ENCODE assay signal across 13 cellular contexts in genomic region chr19:50838239-50838638, GRCh38. TPM values are rescaled to one million over a fixed set of nuclear protein-coding genes. Genes with fewer than 3 reads are reported as not detected.
A peak's percentile ranks its signal among the peaks of the same experiment; 100 is the strongest.
DNase-seq lines count a peak whose midpoint lies in the region; ATAC-seq and TF ChIP-seq lines count a peak whose summit lies in the region.
"Had no signal": no experiment of that assay in that cellular context is flagged by ENCODE, and none has a peak within 500 bp of the region (broad histone marks: within the 10 kb centered on the region; RNA-seq: fewer than 3 reads in every experiment).

No MANE protein-coding gene starts in this region.

- H3K4me1 ChIP-seq in lower lobe of right lung, result peaks cover 11% of the 10 kb centered on the region
- H3K4me1 ChIP-seq: pancreas had no signal

- peaks cover 5% of the 10 kb centered on the region for H3K9me3 ChIP-seq in lower lobe of right lung
- H3K9me3 ChIP-seq: pancreas had no signal

- no peak for ATAC-seq in stimulated activated memory B cell treated with anti-CD40 and anti-IgM and Interleukin-4, amounts not matched to agents 10 μg/mL and 1 μg/mL and 100 μg/mL, for 72 hours
- ATAC-seq in lower lobe of right lung, result no peak
- ATAC-seq in GM21515 (IDR thresholded peaks at IDR 0.05; ENCODE audit: unreplicated experiment), result no peak
- ATAC-seq: pancreas had no signal

- no peaks in the 10 kb centered on the region for H3K36me3 ChIP-seq in lower lobe of right lung
- H3K36me3 ChIP-seq: pancreas had no signal

- H3K27ac Mint-ChIP-seq in activated T-helper 1 cell treated with anti-CD3 and anti-CD28 coated beads, Interleukin-12 subunit alpha, Interleukin-12 subunit beta, Interleukin-2, Interleukin-4 antibody, amounts not matched to agents 30 ng/mL and 10 ng/mL and 1 ng/mL, durations not matched to agents 14 hours and 24 hours and 36 hours, result no peak overlapping the region
- H3K27ac Mint-ChIP-seq in stimulated activated memory B cell treated with anti-CD40 and anti-IgM and Interleukin-4, amounts not matched to agents 10 μg/mL and 1 μg/mL and 100 μg/mL, for 72 hours, result peak overlapping the region; percentile 66
- H3K27ac Mint-ChIP-seq: activated naive CD4-positive, alpha-beta T cell treated with anti-CD3 and anti-CD28 coated beads for 36 hours had no signal

- H3K27ac ChIP-seq in lower lobe of right lung, result no peak overlapping the region
- H3K27ac ChIP-seq: pancreas had no signal

- no peak overlapping the region for H3K4me3 ChIP-seq in lower lobe of right lung
- H3K4me3 ChIP-seq: pancreas had no signal

- H3K4me1 Mint-ChIP-seq in activated T-helper 1 cell treated with anti-CD3 and anti-CD28 coated beads, Interleukin-12 subunit alpha, Interleukin-12 subunit beta, Interleukin-2, Interleukin-4 antibody, amounts not matched to agents 30 ng/mL and 10 ng/mL and 1 ng/mL, durations not matched to agents 14 hours and 24 hours and 36 hours (ENCODE audit: low read depth), result peaks cover 16% of the 10 kb centered on the region
- peaks cover 23% of the 10 kb centered on the region for H3K4me1 Mint-ChIP-seq in stimulated activated memory B cell treated with anti-CD40 and anti-IgM and Interleukin-4, amounts not matched to agents 10 μg/mL and 1 μg/mL and 100 μg/mL, for 72 hours

- peak overlapping the region; percentile 17 for H3K4me3 Mint-ChIP-seq in activated T-helper 1 cell treated with anti-CD3 and anti-CD28 coated beads, Interleukin-12 subunit alpha, Interleukin-12 subunit beta, Interleukin-2, Interleukin-4 antibody, amounts not matched to agents 30 ng/mL and 10 ng/mL and 1 ng/mL, durations not matched to agents 14 hours and 24 hours and 36 hours
- H3K4me3 Mint-ChIP-seq in stimulated activated memory B cell treated with anti-CD40 and anti-IgM and Interleukin-4, amounts not matched to agents 10 μg/mL and 1 μg/mL and 100 μg/mL, for 72 hours, result no peak overlapping the region
- H3K4me3 Mint-ChIP-seq: activated naive CD4-positive, alpha-beta T cell treated with anti-CD3 and anti-CD28 coated beads for 36 hours had no signal

- DNase-seq in SHP77 (lab: John Stamatoyannopoulos, UW), result peak; percentile 22 to 38
- no peak for DNase-seq in SHP77 treated with DMSO at 0.1 percent for 48 hours (lab: John Stamatoyannopoulos, UW)
- DNase-seq in HuH-7 (ENCODE audit: low spot score), result peak; percentile 52
- DNase-seq in activated T-helper 1 cell treated with anti-CD3 and anti-CD28 coated beads, Interleukin-12 subunit alpha, Interleukin-12 subunit beta, Interleukin-2, Interleukin-4 antibody, amounts not matched to agents 30 ng/mL and 10 ng/mL and 1 ng/mL, durations not matched to agents 14 hours and 24 hours and 36 hours (ENCODE audit: low spot score), result no peak
- DNase-seq in NCI-H446 treated with DMSO at 0.1 percent for 48 hours (lab: John Stamatoyannopoulos, UW), result no peak
- DNase-seq in lower lobe of right lung, result no peak
- DNase-seq: activated CD4-positive, CD25-positive, alpha-beta regulatory T cell; activated naive CD4-positive, alpha-beta T cell treated with anti-CD3 and anti-CD28 coated beads for 36 hours; C1 segment of cervical spinal cord; pancreas had no signal

- intact Hi-C loops in activated T-helper 1 cell treated with anti-CD3 and anti-CD28 coated beads, Interleukin-12 subunit alpha, Interleukin-12 subunit beta, Interleukin-2, Interleukin-4 antibody, amounts not matched to agents 30 ng/mL and 10 ng/mL and 1 ng/mL, durations not matched to agents 14 hours and 24 hours and 36 hours (cut with micrococcal nuclease), result no loop called here
- intact Hi-C loops in lower lobe of right lung (cut with DNase I), result no loop called here

- H3K36me3 Mint-ChIP-seq in activated T-helper 1 cell treated with anti-CD3 and anti-CD28 coated beads, Interleukin-12 subunit alpha, Interleukin-12 subunit beta, Interleukin-2, Interleukin-4 antibody, amounts not matched to agents 30 ng/mL and 10 ng/mL and 1 ng/mL, durations not matched to agents 14 hours and 24 hours and 36 hours (ENCODE audit: low read depth), result no peaks in the 10 kb centered on the region
- peaks cover 2% of the 10 kb centered on the region for H3K36me3 Mint-ChIP-seq in stimulated activated memory B cell treated with anti-CD40 and anti-IgM and Interleukin-4, amounts not matched to agents 10 μg/mL and 1 μg/mL and 100 μg/mL, for 72 hours

- peaks cover 30% of the 10 kb centered on the region for H3K27me3 ChIP-seq in lower lobe of right lung (ENCODE audit: low read depth)
- H3K27me3 ChIP-seq: pancreas had no signal

- no peak for TF ChIP-seq CTCF in lower lobe of right lung (IDR thresholded peaks at IDR 0.05)

- no peaks in the 10 kb centered on the region for H3K9me3 Mint-ChIP-seq in activated T-helper 1 cell treated with anti-CD3 and anti-CD28 coated beads, Interleukin-12 subunit alpha, Interleukin-12 subunit beta, Interleukin-2, Interleukin-4 antibody, amounts not matched to agents 30 ng/mL and 10 ng/mL and 1 ng/mL, durations not matched to agents 14 hours and 24 hours and 36 hours
- H3K9me3 Mint-ChIP-seq in stimulated activated memory B cell treated with anti-CD40 and anti-IgM and Interleukin-4, amounts not matched to agents 10 μg/mL and 1 μg/mL and 100 μg/mL, for 72 hours, result peaks cover 10% of the 10 kb centered on the region

- H3K27me3 Mint-ChIP-seq in activated T-helper 1 cell treated with anti-CD3 and anti-CD28 coated beads, Interleukin-12 subunit alpha, Interleukin-12 subunit beta, Interleukin-2, Interleukin-4 antibody, amounts not matched to agents 30 ng/mL and 10 ng/mL and 1 ng/mL, durations not matched to agents 14 hours and 24 hours and 36 hours (ENCODE audit: insufficient read depth), result peaks cover 23% of the 10 kb centered on the region
- H3K27me3 Mint-ChIP-seq in stimulated activated memory B cell treated with anti-CD40 and anti-IgM and Interleukin-4, amounts not matched to agents 10 μg/mL and 1 μg/mL and 100 μg/mL, for 72 hours, result peaks cover 18% of the 10 kb centered on the region

RNA-seq across cellular contexts. Expression of gene KLK15, which starts 4.9 kb away (rescaled TPM):
- total RNA-seq in activated T-helper 1 cell treated with anti-CD3 and anti-CD28 coated beads, Interleukin-12 subunit alpha, Interleukin-12 subunit beta, Interleukin-2, Interleukin-4 antibody, amounts not matched to agents 30 ng/mL and 10 ng/mL and 1 ng/mL, durations not matched to agents 14 hours and 24 hours and 36 hours, result not detected in 2 replicates
- not detected for total RNA-seq in lower lobe of right lung
- total RNA-seq: activated naive CD4-positive, alpha-beta T cell treated with anti-CD3 and anti-CD28 coated beads for 36 hours; pancreas; urinary bladder had no signal

RNA-seq across cellular contexts. Expression of gene KLK1, which starts 14.7 kb away (rescaled TPM):
- 2.5 and 3.4 TPM in 2 replicates for total RNA-seq in activated T-helper 1 cell treated with anti-CD3 and anti-CD28 coated beads, Interleukin-12 subunit alpha, Interleukin-12 subunit beta, Interleukin-2, Interleukin-4 antibody, amounts not matched to agents 30 ng/mL and 10 ng/mL and 1 ng/mL, durations not matched to agents 14 hours and 24 hours and 36 hours
- total RNA-seq in lower lobe of right lung, result 1.9 TPM
- total RNA-seq: urinary bladder had no signal

RNA-seq across cellular contexts. Expression of gene KLK3, which starts 16.5 kb away (rescaled TPM):
- not detected in 2 replicates for total RNA-seq in activated T-helper 1 cell treated with anti-CD3 and anti-CD28 coated beads, Interleukin-12 subunit alpha, Interleukin-12 subunit beta, Interleukin-2, Interleukin-4 antibody, amounts not matched to agents 30 ng/mL and 10 ng/mL and 1 ng/mL, durations not matched to agents 14 hours and 24 hours and 36 hours
- total RNA-seq in lower lobe of right lung, result not detected
- total RNA-seq: activated naive CD4-positive, alpha-beta T cell treated with anti-CD3 and anti-CD28 coated beads for 36 hours; pancreas; urinary bladder had no signal

RNA-seq across cellular contexts. Expression of gene KLK2, which starts 35.0 kb away (rescaled TPM):
- total RNA-seq in activated T-helper 1 cell treated with anti-CD3 and anti-CD28 coated beads, Interleukin-12 subunit alpha, Interleukin-12 subunit beta, Interleukin-2, Interleukin-4 antibody, amounts not matched to agents 30 ng/mL and 10 ng/mL and 1 ng/mL, durations not matched to agents 14 hours and 24 hours and 36 hours, result not detected in 2 replicates
- total RNA-seq in lower lobe of right lung, result not detected
- total RNA-seq: activated naive CD4-positive, alpha-beta T cell treated with anti-CD3 and anti-CD28 coated beads for 36 hours; pancreas; urinary bladder had no signal

RNA-seq across cellular contexts. Expression of gene ACP4, which starts 48.0 kb away (rescaled TPM):
- not detected in 2 replicates for total RNA-seq in activated T-helper 1 cell treated with anti-CD3 and anti-CD28 coated beads, Interleukin-12 subunit alpha, Interleukin-12 subunit beta, Interleukin-2, Interleukin-4 antibody, amounts not matched to agents 30 ng/mL and 10 ng/mL and 1 ng/mL, durations not matched to agents 14 hours and 24 hours and 36 hours
- not detected for total RNA-seq in lower lobe of right lung
- total RNA-seq: activated naive CD4-positive, alpha-beta T cell treated with anti-CD3 and anti-CD28 coated beads for 36 hours; pancreas; urinary bladder had no signal

Comparison
In these comparisons a context has a peak if more than half of its experiments do, and no peak if none do; other contexts are left out.
1. DNase-seq: peak in SHP77 (2 of 2) and HuH-7 (single experiment); none in SHP77 treated with DMSO at 0.1 percent for 48 hours (single experiment), activated T-helper 1 cell treated with anti-CD3 and anti-CD28 coated beads, Interleukin-12 subunit alpha, Interleukin-12 subunit beta, Interleukin-2, Interleukin-4 antibody, amounts not matched to agents 30 ng/mL and 10 ng/mL and 1 ng/mL, durations not matched to agents 14 hours and 24 hours and 36 hours (single experiment), NCI-H446 treated with DMSO at 0.1 percent for 48 hours (single experiment) and lower lobe of right lung (single experiment).